15 cellular contexts compared by ENCODE assay signal in the genomic region with DNA sequence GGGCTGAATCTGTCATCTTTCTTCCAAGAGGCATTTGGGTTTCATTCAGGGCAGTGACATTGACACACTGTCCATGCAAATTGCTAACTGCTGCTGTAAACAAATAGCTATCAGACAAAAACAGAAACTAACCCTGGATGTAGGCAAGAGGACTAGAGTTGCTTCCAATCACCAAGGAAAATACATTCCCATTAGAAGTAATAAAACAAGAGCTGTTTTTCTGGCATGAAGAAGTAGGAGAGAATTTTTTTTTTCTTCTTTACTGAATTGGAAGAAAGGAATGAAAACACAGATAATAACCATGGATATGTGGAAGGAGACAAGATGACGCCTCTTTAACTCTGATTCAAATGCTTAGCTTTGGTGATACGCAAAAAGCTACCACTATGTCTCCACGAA. TPM values are rescaled to one million over a fixed set of nuclear protein-coding genes. Genes with fewer than 3 reads are reported as not detected.
DNase-seq lines count a peak whose midpoint lies in the region; ATAC-seq, FAIRE-seq and TF ChIP-seq lines count a peak whose summit lies in the region.
"Had no signal": no experiment of that assay in that cellular context is flagged by ENCODE, and none has a peak within 500 bp of the region (broad histone marks: within the 10 kb centered on the region; RNA-seq: fewer than 3 reads in every experiment).

No MANE protein-coding gene starts in this region.

- no peaks in the 10 kb centered on the region for H3K79me2 ChIP-seq in keratinocyte (ENCODE audit: control insufficient read depth, insufficient read depth, low read length)

- H3K4me1 ChIP-seq in keratinocyte (ENCODE audit: control insufficient read depth, extremely low read depth, insufficient read depth, low read length): peaks cover 6% of the 10 kb centered on the region
- no peaks in the 10 kb centered on the region for H3K4me1 ChIP-seq in thyroid gland

- no peaks in the 10 kb centered on the region for H3K36me3 ChIP-seq in keratinocyte (ENCODE audit: control insufficient read depth in 2 of 2, extremely low read depth in 1 of 2, insufficient read depth in 2 of 2, low read length in 2 of 2)
- peaks cover 0 to 7% of the 10 kb centered on the region in 2 donors for H3K36me3 ChIP-seq in thyroid gland

- WGBS in thyroid gland, 2 donors: 80 to 81% methylated on average over 3 of the region's 3 CpGs

- H3K9me3 ChIP-seq in keratinocyte (ENCODE audit: control insufficient read depth, low read depth, low read length) (no peaks in the 10 kb centered on the region), thyroid gland (no peaks in the 10 kb centered on the region)

- DNase-seq in H4 (ENCODE audit: low spot score): peak; percentile 11
- peak; percentile 48 to 79 for DNase-seq in cardiac fibroblast (ENCODE audit: low read depth in 2 of 2)
- no peak for DNase-seq in keratinocyte (ENCODE audit: low read depth, low spot score)
- DNase-seq in thyroid gland: no peak
- no peak for DNase-seq in 8988T
- no peak for DNase-seq in amniotic stem cell (lab: John Stamatoyannopoulos, UW)
- DNase-seq: activated CD4-positive, alpha-beta T cell treated with anti-CD3 and anti-CD28 coated beads for 4 hours; activated T-cell treated with anti-CD3 and anti-CD28 coated beads, Interleukin-2, amount 50 U/mL, for 72 hours; MV-4-11; NCI-H345; T-helper 1 cell had no signal

- no peak overlapping the region for H3K9ac ChIP-seq in keratinocyte (ENCODE audit: control insufficient read depth, extremely low read depth, insufficient read depth, low read length)

- no peak for TF ChIP-seq POLR2A in thyroid gland (IDR thresholded peaks at IDR 0.05)

- H3K4me2 ChIP-seq in keratinocyte (ENCODE audit: control insufficient read depth, extremely low read depth, insufficient read depth, low read depth, low read length): peak overlapping the region; percentile 8

- FAIRE-seq in keratinocyte (lab: Jason Lieb, UNC): no peak
- FAIRE-seq: bronchial epithelial cell had no signal

- H3K4me3 ChIP-seq in cardiac fibroblast (replicated peaks in 1 of 2; ENCODE audit: low read depth in 2 of 2, low read length in 2 of 2): peak overlapping the region in 1 of 2 donors; percentile 1
- H3K4me3 ChIP-seq in keratinocyte (ENCODE audit: control insufficient read depth in 2 of 3, extremely low read depth in 1 of 3, insufficient read depth in 2 of 3, low read depth in 1 of 3, low read length in 3 of 3): no peak overlapping the region
- no peak overlapping the region for H3K4me3 ChIP-seq in thyroid gland (replicated peaks in 1 of 3)

- no peak overlapping the region for H3K27ac ChIP-seq in keratinocyte (ENCODE audit: control insufficient read depth, insufficient read depth, low read length)
- H3K27ac ChIP-seq in thyroid gland: peak overlapping the region in 2 of 3 donors; percentile 3 to 24

- no peak for ATAC-seq in esophagus mucosa
- ATAC-seq: activated T-cell treated with anti-CD3 and anti-CD28 coated beads, Interleukin-2, amount 50 U/mL, for 72 hours had no signal

- peaks cover 2% of the 10 kb centered on the region for H3K9me1 ChIP-seq in keratinocyte (ENCODE audit: control insufficient read depth, extremely low read depth, insufficient read depth, low read length)

- intact Hi-C loops in thyroid gland (cut with DNase I): no loop called here

- no peaks in the 10 kb centered on the region for H4K20me1 ChIP-seq in keratinocyte (ENCODE audit: control insufficient read depth, extremely low read depth, insufficient read depth, low read length)

- dilution Hi-C loops in keratinocyte (cut with MboI; ENCODE audit: extremely low pct_ligation_motif_present, low sequenced_read_pairs): no loop called here

- TF ChIP-seq CTCF in cardiac fibroblast (IDR thresholded peaks at IDR 0.05; ENCODE audit: low read depth, low read length) (no peak), keratinocyte (optimal IDR thresholded peaks at IDR 0.05 in 1 of 3, IDR thresholded peaks at IDR 0.05 in 1 of 3, conservative IDR thresholded peaks at IDR 0.05 in 1 of 3; ENCODE audit: extremely low read depth in 1 of 3, insufficient read depth in 2 of 3, low read length in 3 of 3) (no peak), thyroid gland (IDR thresholded peaks at IDR 0.05) (no peak)

- no peak overlapping the region for H2AFZ ChIP-seq in keratinocyte (ENCODE audit: control insufficient read depth, low read length)

- H3K27me3 ChIP-seq in keratinocyte (ENCODE audit: control insufficient read depth, extremely low read depth, insufficient read depth, low read length) (no peaks in the 10 kb centered on the region), thyroid gland (no peaks in the 10 kb centered on the region)

RNA-seq across cellular contexts. Expression of gene TBX15, which starts 58.9 kb away (rescaled TPM):
- not detected in 2 replicates for total RNA-seq in H4 (2014; rRNA removed; shearing (Covaris generic))
- polyA plus RNA-seq in keratinocyte: 0.01 to 0.02 TPM in 2 of 3 replicates, not detected in the other
- not detected for polyA plus RNA-seq in keratinocyte (2011; ENCODE audit: low read depth)
- not detected in 2 replicates for polyA plus RNA-seq in keratinocyte (2011; cell fraction: cytosol; rRNA removed)
- 0.05 TPM in 1 of 2 replicates, not detected in the other for polyA plus RNA-seq in keratinocyte (2011; cell fraction: nucleus; rRNA removed)
- polyA plus RNA-seq in keratinocyte (2012; ENCODE audit: low replicate concordance): not detected in 2 replicates
- not detected in 3 replicates for polyA minus RNA-seq in keratinocyte
- polyA minus RNA-seq in keratinocyte (2011; cell fraction: cytosol; rRNA and poly(A)+ RNA removed): not detected
- not detected in 2 replicates for polyA minus RNA-seq in keratinocyte (2011; cell fraction: nucleus; rRNA and poly(A)+ RNA removed)
- 1 to 10 TPM; 1.1 to 5.4 (median 3.5) TPM for total RNA-seq in thyroid gland
- not detected for total RNA-seq in esophagus mucosa
- total RNA-seq: bronchial epithelial cell, epithelial cell of proximal tubule, pulmonary artery endothelial cell had no signal

Comparison
In these comparisons a context has a peak if more than half of its experiments do, and no peak if none do; other contexts are left out.
1. DNase-seq: peak in H4 (single experiment) and cardiac fibroblast (2 of 2); none in keratinocyte (single experiment), thyroid gland (0 of 2), 8988T (single experiment) and amniotic stem cell (single experiment).